In the genomic region with DNA sequence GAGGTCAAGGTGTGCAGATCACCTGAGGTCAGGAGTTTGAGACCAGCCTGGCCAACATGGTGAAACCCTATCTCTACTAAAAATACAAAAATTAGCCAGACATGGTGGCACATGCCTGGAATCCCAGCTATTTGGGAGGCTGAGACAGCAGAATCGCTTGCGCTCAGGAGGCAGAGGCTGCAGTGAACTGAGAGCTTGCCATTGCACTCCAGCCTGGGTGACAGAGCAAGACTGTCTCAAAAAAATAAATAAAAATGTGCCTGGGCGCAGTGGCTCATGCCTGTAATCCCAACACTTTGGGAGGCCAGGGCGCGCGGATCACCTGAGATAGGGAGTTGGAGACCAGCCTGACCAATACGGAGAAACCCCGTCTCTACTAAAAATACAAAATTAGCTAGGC, we compare ENCODE assay signal across 2 cellular contexts. TPM values are rescaled to one million over a fixed set of nuclear protein-coding genes. Genes with fewer than 3 reads are reported as not detected.
"Had no signal": no experiment of that assay in that cellular context is flagged by ENCODE, and none has a peak within 500 bp of the region (broad histone marks: within the 10 kb centered on the region; RNA-seq: fewer than 3 reads in every experiment).

No MANE protein-coding gene starts in this region.

RNA-seq across cellular contexts. Expression of gene ZNF575, which starts 9.3 kb away (rescaled TPM):
- total RNA-seq: ascending aorta, glomerular endothelial cell had no signal
